13 cellular contexts compared by ENCODE assay signal in the genomic region with DNA sequence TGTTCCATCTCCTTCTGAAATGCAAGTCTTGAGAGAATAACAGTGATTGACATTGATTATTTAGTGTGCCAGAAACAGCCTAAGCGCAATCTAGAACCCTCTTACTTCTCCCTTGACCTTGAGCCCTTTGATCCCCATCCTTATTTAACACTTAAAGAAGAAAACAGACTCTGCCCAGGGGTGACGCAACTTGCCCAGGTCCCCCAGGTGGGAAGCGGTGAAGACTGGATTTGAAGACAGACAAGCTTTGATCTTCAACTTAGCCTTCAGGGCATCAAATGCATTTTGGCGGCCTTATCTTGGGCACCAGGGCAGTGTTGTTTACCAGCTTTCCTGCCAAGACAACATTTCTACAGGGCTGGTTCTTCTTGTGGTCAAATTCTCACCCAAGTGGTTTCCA. TPM values are rescaled to one million over a fixed set of nuclear protein-coding genes. Genes with fewer than 3 reads are reported as not detected.
DNase-seq lines count a peak whose midpoint lies in the region; ATAC-seq, FAIRE-seq and TF ChIP-seq lines count a peak whose summit lies in the region.
"Had no signal": no experiment of that assay in that cellular context is flagged by ENCODE, and none has a peak within 500 bp of the region (broad histone marks: within the 10 kb centered on the region; RNA-seq: fewer than 3 reads in every experiment).

No MANE protein-coding gene starts in this region.

- H3K4me3 Mint-ChIP-seq in activated T-helper 1 cell treated with anti-CD3 and anti-CD28 coated beads, Interleukin-12 subunit alpha, Interleukin-12 subunit beta, Interleukin-2, Interleukin-4 antibody, amounts not matched to agents 30 ng/mL and 10 ng/mL and 1 ng/mL, durations not matched to agents 14 hours and 24 hours and 36 hours: no peak overlapping the region
- H3K4me3 Mint-ChIP-seq in natural killer cell treated with Interleukin-12 subunit alpha and Interleukin-12 subunit beta and Interleukin-15 and Interleukin-18, amount 100 ng/mL, for 72 hours: peak overlapping the region; percentile 83

- DNase-seq in GM12892 (ENCODE audit: insufficient read length) (no peak), KBM-7 (no peak)
- DNase-seq in activated T-helper 1 cell treated with anti-CD3 and anti-CD28 coated beads, Interleukin-12 subunit alpha, Interleukin-12 subunit beta, Interleukin-2, Interleukin-4 antibody, amounts not matched to agents 30 ng/mL and 10 ng/mL and 1 ng/mL, durations not matched to agents 14 hours and 24 hours and 36 hours (ENCODE audit: low spot score): no peak
- DNase-seq in natural killer cell treated with Interleukin-12 subunit alpha and Interleukin-12 subunit beta and Interleukin-15 and Interleukin-18, amount 100 ng/mL, for 72 hours (ENCODE audit: low spot score): peak; percentile 5
- DNase-seq: activated gamma-delta T cell, NCI-H446, ovary had no signal

- H3K9ac ChIP-seq in BLaER1 treated with 17β-estradiol and CSF1 and Interleukin-3, amounts not matched to agents 10 nM and 100 nM: peak overlapping the region; percentile 6 to 83 (median 70); a peak in 19 of 22 replicates

- intact Hi-C loops in activated T-helper 1 cell treated with anti-CD3 and anti-CD28 coated beads, Interleukin-12 subunit alpha, Interleukin-12 subunit beta, Interleukin-2, Interleukin-4 antibody, amounts not matched to agents 30 ng/mL and 10 ng/mL and 1 ng/mL, durations not matched to agents 14 hours and 24 hours and 36 hours (cut with micrococcal nuclease): no loop called here

- peaks cover 80 to 100% (median 91%) of the 10 kb centered on the region in 10 experiments for H3K4me1 ChIP-seq in BLaER1 treated with 17β-estradiol and CSF1 and Interleukin-3, amounts not matched to agents 10 nM and 100 nM

- H3K36me3 ChIP-seq in BLaER1 treated with 17β-estradiol and CSF1 and Interleukin-3, amounts not matched to agents 10 nM and 100 nM: no peaks in the 10 kb centered on the region
- H3K36me3 ChIP-seq: ovary had no signal

- ATAC-seq in natural killer cell treated with Interleukin-12 subunit alpha and Interleukin-12 subunit beta and Interleukin-15 and Interleukin-18, amount 100 ng/mL, for 72 hours: no peak
- ATAC-seq in GM21367 (IDR thresholded peaks at IDR 0.05; ENCODE audit: unreplicated experiment) (no peak), GM21526 (IDR thresholded peaks at IDR 0.05; ENCODE audit: low FRiP score, unreplicated experiment) (no peak)

- no peaks in the 10 kb centered on the region for H3K9me3 Mint-ChIP-seq in activated T-helper 1 cell treated with anti-CD3 and anti-CD28 coated beads, Interleukin-12 subunit alpha, Interleukin-12 subunit beta, Interleukin-2, Interleukin-4 antibody, amounts not matched to agents 30 ng/mL and 10 ng/mL and 1 ng/mL, durations not matched to agents 14 hours and 24 hours and 36 hours
- H3K9me3 Mint-ChIP-seq in natural killer cell treated with Interleukin-12 subunit alpha and Interleukin-12 subunit beta and Interleukin-15 and Interleukin-18, amount 100 ng/mL, for 72 hours: no peaks in the 10 kb centered on the region

- peaks cover 65% of the 10 kb centered on the region for H3K4me1 Mint-ChIP-seq in activated T-helper 1 cell treated with anti-CD3 and anti-CD28 coated beads, Interleukin-12 subunit alpha, Interleukin-12 subunit beta, Interleukin-2, Interleukin-4 antibody, amounts not matched to agents 30 ng/mL and 10 ng/mL and 1 ng/mL, durations not matched to agents 14 hours and 24 hours and 36 hours (ENCODE audit: low read depth)
- peaks cover 49 to 60% of the 10 kb centered on the region in 2 donors for H3K4me1 Mint-ChIP-seq in natural killer cell treated with Interleukin-12 subunit alpha and Interleukin-12 subunit beta and Interleukin-15 and Interleukin-18, amount 100 ng/mL, for 72 hours (ENCODE audit: low read depth in 2 of 2)

- peaks cover 10% of the 10 kb centered on the region for H3K27me3 Mint-ChIP-seq in activated T-helper 1 cell treated with anti-CD3 and anti-CD28 coated beads, Interleukin-12 subunit alpha, Interleukin-12 subunit beta, Interleukin-2, Interleukin-4 antibody, amounts not matched to agents 30 ng/mL and 10 ng/mL and 1 ng/mL, durations not matched to agents 14 hours and 24 hours and 36 hours (ENCODE audit: insufficient read depth)
- peaks cover 0 to 8% of the 10 kb centered on the region in 2 donors for H3K27me3 Mint-ChIP-seq in natural killer cell treated with Interleukin-12 subunit alpha and Interleukin-12 subunit beta and Interleukin-15 and Interleukin-18, amount 100 ng/mL, for 72 hours

- TF ChIP-seq POLR2A in GM12892 (IDR thresholded peaks at IDR 0.05; ENCODE audit: low read depth, low read length): no peak

- in situ Hi-C loops in KBM-7 (cut with MboI; ENCODE audit: low pct_unique_long_range_greater_than_20kb, low sequenced_read_pairs): no loop called here

- peak overlapping the region; percentile 39 to 93 (median 89); a peak in 21 of 22 replicates for H3K27ac ChIP-seq in BLaER1 treated with 17β-estradiol and CSF1 and Interleukin-3, amounts not matched to agents 10 nM and 100 nM
- H3K27ac ChIP-seq: ovary had no signal

- peak overlapping the region; percentile 42 for H3K27ac Mint-ChIP-seq in activated T-helper 1 cell treated with anti-CD3 and anti-CD28 coated beads, Interleukin-12 subunit alpha, Interleukin-12 subunit beta, Interleukin-2, Interleukin-4 antibody, amounts not matched to agents 30 ng/mL and 10 ng/mL and 1 ng/mL, durations not matched to agents 14 hours and 24 hours and 36 hours
- H3K27ac Mint-ChIP-seq in natural killer cell treated with Interleukin-12 subunit alpha and Interleukin-12 subunit beta and Interleukin-15 and Interleukin-18, amount 100 ng/mL, for 72 hours: peak overlapping the region; percentile 50 to 93

- no peaks in the 10 kb centered on the region for H3K36me3 Mint-ChIP-seq in activated T-helper 1 cell treated with anti-CD3 and anti-CD28 coated beads, Interleukin-12 subunit alpha, Interleukin-12 subunit beta, Interleukin-2, Interleukin-4 antibody, amounts not matched to agents 30 ng/mL and 10 ng/mL and 1 ng/mL, durations not matched to agents 14 hours and 24 hours and 36 hours (ENCODE audit: low read depth)
- no peaks in the 10 kb centered on the region for H3K36me3 Mint-ChIP-seq in natural killer cell treated with Interleukin-12 subunit alpha and Interleukin-12 subunit beta and Interleukin-15 and Interleukin-18, amount 100 ng/mL, for 72 hours

- H3K27me3 ChIP-seq in BLaER1 treated with 17β-estradiol and CSF1 and Interleukin-3, amounts not matched to agents 10 nM and 100 nM: no peaks in the 10 kb centered on the region
- H3K27me3 ChIP-seq: body of pancreas, ovary had no signal

- H3K9me3 ChIP-seq in BLaER1 treated with 17β-estradiol and CSF1 and Interleukin-3, amounts not matched to agents 10 nM and 100 nM (replicated peaks in 1 of 11): peaks cover 0 to 10% (median 0%) of the 10 kb centered on the region in 11 experiments; a peak in 1 of 22 replicates
- H3K9me3 ChIP-seq: body of pancreas, ovary had no signal

- H3K4me2 ChIP-seq in BLaER1 treated with 17β-estradiol and CSF1 and Interleukin-3, amounts not matched to agents 10 nM and 100 nM: peak overlapping the region; percentile 84 to 98 (median 96)

- peak; percentile 33 for FAIRE-seq in GM12892 (lab: Jason Lieb, UNC)

- peak overlapping the region in 3 of 10 experiments; percentile 45 to 65 (median 49); a peak in 5 of 20 replicates for H3K4me3 ChIP-seq in BLaER1 treated with 17β-estradiol and CSF1 and Interleukin-3, amounts not matched to agents 10 nM and 100 nM
- H3K4me3 ChIP-seq: body of pancreas, ovary had no signal

- H4K20me1 ChIP-seq in BLaER1 treated with 17β-estradiol and CSF1 and Interleukin-3, amounts not matched to agents 10 nM and 100 nM: no peaks in the 10 kb centered on the region

RNA-seq across cellular contexts. Expression of gene CIITA, which starts 8.9 kb away (rescaled TPM):
- 89.5 TPM for polyA plus RNA-seq in GM12892 (2012; ENCODE audit: missing spikeins)
- 12.0 and 13.0 TPM in 2 replicates for total RNA-seq in activated T-helper 1 cell treated with anti-CD3 and anti-CD28 coated beads, Interleukin-12 subunit alpha, Interleukin-12 subunit beta, Interleukin-2, Interleukin-4 antibody, amounts not matched to agents 30 ng/mL and 10 ng/mL and 1 ng/mL, durations not matched to agents 14 hours and 24 hours and 36 hours
- total RNA-seq in natural killer cell treated with Interleukin-12 subunit alpha and Interleukin-12 subunit beta and Interleukin-15 and Interleukin-18, amount 100 ng/mL, for 72 hours: 100 to 1,000 TPM in 1 of 2 donors, 10 to 100 TPM in 1; 13.3 to 104 TPM
- total RNA-seq: Daoy had no signal

RNA-seq across cellular contexts. Expression of gene TVP23A, which starts 49.5 kb away (rescaled TPM):
- 20.1 TPM for polyA plus RNA-seq in GM12892 (2012; ENCODE audit: missing spikeins)
- not detected in 2 replicates for total RNA-seq in activated T-helper 1 cell treated with anti-CD3 and anti-CD28 coated beads, Interleukin-12 subunit alpha, Interleukin-12 subunit beta, Interleukin-2, Interleukin-4 antibody, amounts not matched to agents 30 ng/mL and 10 ng/mL and 1 ng/mL, durations not matched to agents 14 hours and 24 hours and 36 hours
- under 1 TPM in 1 of 2 donors, not detected in 1; 0.50 TPM for total RNA-seq in natural killer cell treated with Interleukin-12 subunit alpha and Interleukin-12 subunit beta and Interleukin-15 and Interleukin-18, amount 100 ng/mL, for 72 hours
- total RNA-seq: body of pancreas, Daoy, fibroblast of villous mesenchyme had no signal
